7 cellular contexts compared by ENCODE assay signal in the genomic region with DNA sequence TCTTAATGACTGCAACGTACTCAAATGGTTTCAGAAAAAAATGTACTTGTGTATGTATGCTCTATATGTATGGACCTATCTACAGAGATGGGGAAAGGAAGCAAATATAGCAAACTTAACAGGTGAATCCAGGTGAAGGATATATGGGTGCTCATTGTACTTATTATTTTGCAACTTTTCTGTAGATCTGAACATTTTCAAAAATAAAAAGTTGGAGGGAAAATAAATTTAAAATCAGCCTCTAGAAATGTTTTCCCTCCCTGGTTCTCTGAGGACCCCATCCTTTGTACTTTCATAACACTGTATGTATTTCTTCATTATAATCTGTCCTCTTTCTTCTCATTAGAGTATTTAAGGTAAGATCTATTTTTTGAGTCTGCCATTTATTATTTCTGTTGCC. TPM values are rescaled to one million over a fixed set of nuclear protein-coding genes. Genes with fewer than 3 reads are reported as not detected.
"Had no signal": no experiment of that assay in that cellular context is flagged by ENCODE, and none has a peak within 500 bp of the region (broad histone marks: within the 10 kb centered on the region; RNA-seq: fewer than 3 reads in every experiment).

No MANE protein-coding gene starts in this region.

- FAIRE-seq: HTR-8/SVneo, K562 had no signal

- H3K27ac ChIP-seq: HL-60 had no signal

- H3K4me3 ChIP-seq: K562 had no signal

- DNase-seq: IMR-90, KBM-7, KG1 had no signal

- ATAC-seq: K562 had no signal

RNA-seq across cellular contexts. Expression of gene FMO5, which starts 17.9 kb away (rescaled TPM):
- total RNA-seq: HT1080 had no signal
